In genomic region chr17:40490982-40491381, GRCh38 we compare ENCODE assay signal across 13 cellular contexts. TPM values are rescaled to one million over a fixed set of nuclear protein-coding genes. Genes with fewer than 3 reads are reported as not detected.
DNase-seq lines count a peak whose midpoint lies in the region; ATAC-seq lines count a peak whose summit lies in the region.
"Had no signal": no experiment of that assay in that cellular context is flagged by ENCODE, and none has a peak within 500 bp of the region (broad histone marks: within the 10 kb centered on the region; RNA-seq: fewer than 3 reads in every experiment).

No MANE protein-coding gene starts in this region.

- H3K4me3 ChIP-seq in CD4-positive, alpha-beta memory T cell (ENCODE audit: low read length in 2 of 2), result no peak overlapping the region
- H3K4me3 ChIP-seq in NT2/D1 (ENCODE audit: insufficient read length, low read depth), result no peak overlapping the region
- H3K4me3 ChIP-seq in rectal smooth muscle tissue (ENCODE audit: low read length), result peak overlapping the region; percentile 4
- H3K4me3 ChIP-seq: SK-N-MC had no signal

- intact Hi-C loops in CD4-positive, alpha-beta memory T cell (cut with micrococcal nuclease), result no loop called here

- POLR2A ChIA-PET in CD4-positive, alpha-beta memory T cell (lab: Charles Lee; ENCODE audit: partially characterized antibody), result interaction anchor here (0.9 to 2.8 kb wide), 7 partner anchors 11 to 112 kb away, joined by 3 to 29 read pairs (median 4); partner anchors contain the start of gene TNS4

- ATAC-seq in HG03354 (IDR thresholded peaks at IDR 0.05; ENCODE audit: poor library complexity, severe bottlenecking, unreplicated experiment), result no peak
- ATAC-seq: left lobe of liver had no signal

- H3K36me3 ChIP-seq in CD4-positive, alpha-beta memory T cell (ENCODE audit: insufficient read depth, low read length), result no peaks in the 10 kb centered on the region
- H3K36me3 ChIP-seq in NT2/D1 (ENCODE audit: insufficient read depth, insufficient read length, low read length) (no peaks in the 10 kb centered on the region), rectal smooth muscle tissue (ENCODE audit: control insufficient read depth, insufficient read depth, low read length) (no peaks in the 10 kb centered on the region)

- no peaks in the 10 kb centered on the region for H3K27me3 ChIP-seq in CD4-positive, alpha-beta memory T cell (ENCODE audit: insufficient read depth, low read length)
- H3K27me3 ChIP-seq in NT2/D1 (ENCODE audit: insufficient read depth, insufficient read length) (no peaks in the 10 kb centered on the region), rectal smooth muscle tissue (ENCODE audit: control insufficient read depth, insufficient read depth, low read length) (no peaks in the 10 kb centered on the region)

- no peak for DNase-seq in CD4-positive, alpha-beta memory T cell
- no peak for DNase-seq in NT2/D1 (ENCODE audit: low read depth, low spot score)
- DNase-seq in epithelial cell of prostate (ENCODE audit: low read depth, low spot score), result no peak
- DNase-seq in activated CD8-positive, alpha-beta memory T cell treated with anti-CD3 and anti-CD28 coated beads, Interleukin-2, amount 50 U/mL, for 4 hours, result no peak
- no peak for DNase-seq in H4 (ENCODE audit: low spot score)
- no peak for DNase-seq in C1 segment of cervical spinal cord (lab: John Stamatoyannopoulos, UW)
- DNase-seq: stimulated activated naive B cell treated with anti-CD40 and anti-IgM and Interleukin-4, amounts not matched to agents 10 μg/mL and 1 μg/mL and 100 μg/mL, for 72 hours had no signal

- CTCF ChIA-PET in CD4-positive, alpha-beta memory T cell (lab: Charles Lee; ENCODE audit: partially characterized antibody), result interaction anchor here (1.1 to 2.5 kb wide), 4 partner anchors 14 to 42 kb away, joined by 3 to 17 read pairs (median 7); no protein-coding TSS in a partner anchor

- H3K9me3 ChIP-seq in CD4-positive, alpha-beta memory T cell (ENCODE audit: control insufficient read depth in 1 of 2, low read length in 2 of 2), result no peaks in the 10 kb centered on the region
- no peaks in the 10 kb centered on the region for H3K9me3 ChIP-seq in NT2/D1 (ENCODE audit: insufficient read depth, low read length)

- no peaks in the 10 kb centered on the region for H3K36me3 Mint-ChIP-seq in CD4-positive, alpha-beta memory T cell
- H3K36me3 Mint-ChIP-seq: activated CD4-positive, alpha-beta memory T cell treated with anti-CD3 and anti-CD28 coated beads for 36 hours; stimulated activated naive B cell treated with anti-CD40 and anti-IgM and Interleukin-4, amounts not matched to agents 10 μg/mL and 1 μg/mL and 100 μg/mL, for 72 hours had no signal

- H3K4me1 Mint-ChIP-seq in CD4-positive, alpha-beta memory T cell, result peaks cover 23 to 54% (median 41%) of the 10 kb centered on the region in 4 donors

- no peak overlapping the region for H3K27ac ChIP-seq in CD4-positive, alpha-beta memory T cell (ENCODE audit: low read depth, low read length)
- peak overlapping the region; percentile 99 for H3K27ac ChIP-seq in epithelial cell of prostate
- H3K27ac ChIP-seq in rectal smooth muscle tissue (ENCODE audit: low read depth, low read length), result peak overlapping the region; percentile 87
- H3K27ac ChIP-seq: SK-N-MC had no signal

- peak overlapping the region in 5 of 7 donors; percentile 14 to 82 (median 72) for H3K27ac Mint-ChIP-seq in CD4-positive, alpha-beta memory T cell

- H3K4me1 ChIP-seq in CD4-positive, alpha-beta memory T cell (ENCODE audit: insufficient read depth, low read length), result peaks cover 48% of the 10 kb centered on the region
- H3K4me1 ChIP-seq in NT2/D1 (ENCODE audit: insufficient read depth, insufficient read length), result peaks cover 30% of the 10 kb centered on the region
- H3K4me1 ChIP-seq in rectal smooth muscle tissue (ENCODE audit: control insufficient read depth, insufficient read depth, low read length), result peaks cover 34% of the 10 kb centered on the region

- peak overlapping the region in 3 of 8 donors; percentile 6 to 65 (median 26) for H3K4me3 Mint-ChIP-seq in CD4-positive, alpha-beta memory T cell
- H3K4me3 Mint-ChIP-seq: stimulated activated naive B cell treated with anti-CD40 and anti-IgM and Interleukin-4, amounts not matched to agents 10 μg/mL and 1 μg/mL and 100 μg/mL, for 72 hours had no signal

- H3K9ac ChIP-seq in NT2/D1 (ENCODE audit: insufficient read length, low read depth) (peak overlapping the region; percentile 73), rectal smooth muscle tissue (ENCODE audit: low read length) (no peak overlapping the region)

- H3K9me3 Mint-ChIP-seq in CD4-positive, alpha-beta memory T cell, result no peaks in the 10 kb centered on the region
- H3K9me3 Mint-ChIP-seq: activated CD4-positive, alpha-beta memory T cell treated with anti-CD3 and anti-CD28 coated beads for 36 hours; stimulated activated naive B cell treated with anti-CD40 and anti-IgM and Interleukin-4, amounts not matched to agents 10 μg/mL and 1 μg/mL and 100 μg/mL, for 72 hours had no signal

- H3K27me3 Mint-ChIP-seq in CD4-positive, alpha-beta memory T cell, result no peaks in the 10 kb centered on the region
- H3K27me3 Mint-ChIP-seq: activated CD4-positive, alpha-beta memory T cell treated with anti-CD3 and anti-CD28 coated beads for 36 hours; stimulated activated naive B cell treated with anti-CD40 and anti-IgM and Interleukin-4, amounts not matched to agents 10 μg/mL and 1 μg/mL and 100 μg/mL, for 72 hours had no signal

RNA-seq across cellular contexts. Expression of gene TNS4, which starts 10.4 kb away (rescaled TPM):
- total RNA-seq in CD4-positive, alpha-beta memory T cell, result 1 to 10 TPM in 1 of 2 experiments, under 1 TPM in 1; 0.25 to 1.8 TPM
- polyA plus RNA-seq in CD4-positive, alpha-beta memory T cell, result under 1 TPM; 0.18 to 0.33 TPM
- not detected in 2 replicates for total RNA-seq in H4 (2014; rRNA removed; shearing (Covaris generic))
- total RNA-seq: occipital lobe had no signal

RNA-seq across cellular contexts. Expression of gene IGFBP4, which starts 47.7 kb away (rescaled TPM):
- total RNA-seq in CD4-positive, alpha-beta memory T cell, result 1 to 10 TPM; 5.3 to 5.8 TPM
- 1 to 10 TPM; 3.3 to 6.1 TPM for polyA plus RNA-seq in CD4-positive, alpha-beta memory T cell
- 6.2 and 7.2 TPM in 2 replicates for total RNA-seq in H4 (2014; rRNA removed; shearing (Covaris generic))
